Comparison of ENCODE assay signal across 17 cellular contexts in genomic region chr22:29006346-29006745, GRCh38. TPM values are rescaled to one million over a fixed set of nuclear protein-coding genes. Genes with fewer than 3 reads are reported as not detected.
DNase-seq lines count a peak whose midpoint lies in the region; ATAC-seq and TF ChIP-seq lines count a peak whose summit lies in the region.
"Had no signal": no experiment of that assay in that cellular context is flagged by ENCODE, and none has a peak within 500 bp of the region (broad histone marks: within the 10 kb centered on the region; RNA-seq: fewer than 3 reads in every experiment).

No MANE protein-coding gene starts in this region.

- no peak for TF ChIP-seq POLR2A in esophagus muscularis mucosa (IDR thresholded peaks at IDR 0.05; ENCODE audit: low read depth)
- no peak for TF ChIP-seq POLR2A in tibial nerve (IDR thresholded peaks at IDR 0.05)

- H3K4me1 Mint-ChIP-seq in endodermal cell, result peaks cover 53% of the 10 kb centered on the region
- peaks cover 65% of the 10 kb centered on the region for H3K4me1 Mint-ChIP-seq in neural crest cell
- H3K4me1 Mint-ChIP-seq: CD8-positive, alpha-beta memory T cell had no signal

- intact Hi-C loops in left ventricle myocardium superior (cut with micrococcal nuclease), result no loop called here
- intact Hi-C loops in esophagus muscularis mucosa (cut with DNase I), result no loop called here

- H3K9ac ChIP-seq in endodermal cell (ENCODE audit: extremely low read depth, low read length, poor library complexity, severe bottlenecking), result no peak overlapping the region
- H3K9ac ChIP-seq: BLaER1, GM23248 had no signal

- peak overlapping the region; percentile 86 for H3K27ac ChIP-seq in cardiac muscle cell
- peak overlapping the region; percentile 99 for H3K27ac ChIP-seq in endodermal cell (ENCODE audit: low read depth, low read length)
- H3K27ac ChIP-seq in esophagus muscularis mucosa (replicated peaks in 1 of 4), result no peak overlapping the region
- no peak overlapping the region for H3K27ac ChIP-seq in tibial nerve
- H3K27ac ChIP-seq: 22Rv1, BLaER1, GM23248, HL-60 had no signal

- H3K27me3 ChIP-seq in cardiac muscle cell (no peaks in the 10 kb centered on the region), endodermal cell (ENCODE audit: control insufficient read depth, insufficient read depth, low read length, poor library complexity, severe bottlenecking) (no peaks in the 10 kb centered on the region), esophagus muscularis mucosa (no peaks in the 10 kb centered on the region), tibial nerve (no peaks in the 10 kb centered on the region)

- H3K27ac Mint-ChIP-seq in endodermal cell (peak overlapping the region; percentile 64), neural crest cell (ENCODE audit: unreplicated experiment) (no peak overlapping the region)

- TF ChIP-seq CTCF in cardiac muscle cell (IDR thresholded peaks at IDR 0.05; ENCODE audit: low read depth, low read length), result no peak
- no peak for TF ChIP-seq CTCF in endodermal cell (conservative IDR thresholded peaks at IDR 0.05)
- TF ChIP-seq CTCF in neural crest cell (conservative IDR thresholded peaks at IDR 0.05), result no peak
- TF ChIP-seq CTCF in esophagus muscularis mucosa (IDR thresholded peaks at IDR 0.05), result no peak
- no peak for TF ChIP-seq CTCF in tibial nerve (IDR thresholded peaks at IDR 0.05)

- TF ChIP-seq EP300 in esophagus muscularis mucosa (IDR thresholded peaks at IDR 0.05), result no peak
- no peak for TF ChIP-seq EP300 in tibial nerve (IDR thresholded peaks at IDR 0.05)

- no peak for ATAC-seq in left ventricle myocardium superior
- ATAC-seq in HG03378 (IDR thresholded peaks at IDR 0.05; ENCODE audit: unreplicated experiment), result no peak

- WGBS in endodermal cell (ENCODE audit: insufficient coverage in 1 of 2, insufficient read length in 1 of 2), 2 experiments, result 68 to 75% methylated on average over 4 to 8 of the region's 8 CpGs
- WGBS in esophagus muscularis mucosa, result 84% methylated on average over 8 of the region's 8 CpGs
- 89 to 90% methylated on average over 8 of the region's 8 CpGs for WGBS in tibial nerve, 2 donors

- no peaks in the 10 kb centered on the region for H3K36me3 ChIP-seq in cardiac muscle cell
- H3K36me3 ChIP-seq in endodermal cell (ENCODE audit: control insufficient read depth, insufficient read depth, low read length), result no peaks in the 10 kb centered on the region
- H3K36me3 ChIP-seq in esophagus muscularis mucosa, result no peaks in the 10 kb centered on the region
- H3K36me3 ChIP-seq in tibial nerve, result no peaks in the 10 kb centered on the region
- H3K36me3 ChIP-seq: BLaER1 had no signal

- H3K4me3 Mint-ChIP-seq in endodermal cell (no peak overlapping the region), neural crest cell (peak overlapping the region; percentile 41)
- H3K4me3 Mint-ChIP-seq: CD8-positive, alpha-beta memory T cell had no signal

- H3K9me3 Mint-ChIP-seq in endodermal cell, result no peaks in the 10 kb centered on the region
- H3K9me3 Mint-ChIP-seq in neural crest cell, result no peaks in the 10 kb centered on the region
- H3K9me3 Mint-ChIP-seq: CD8-positive, alpha-beta memory T cell had no signal

- H3K9me3 ChIP-seq in cardiac muscle cell (ENCODE audit: low read depth) (no peaks in the 10 kb centered on the region), endodermal cell (ENCODE audit: control insufficient read depth, low read length) (no peaks in the 10 kb centered on the region), esophagus muscularis mucosa (no peaks in the 10 kb centered on the region), tibial nerve (no peaks in the 10 kb centered on the region)
- H3K9me3 ChIP-seq: BLaER1 had no signal

- H3K4me1 ChIP-seq in cardiac muscle cell (ENCODE audit: low read depth) (peaks cover 78% of the 10 kb centered on the region), endodermal cell (ENCODE audit: control insufficient read depth, insufficient read depth, low read length) (peaks cover 21% of the 10 kb centered on the region), esophagus muscularis mucosa (peaks cover 19 to 30% (median 23%) of the 10 kb centered on the region in 4 donors), tibial nerve (peaks cover 0 to 30% (median 2%) of the 10 kb centered on the region in 4 donors)

- H3K36me3 Mint-ChIP-seq in endodermal cell (ENCODE audit: low read depth) (peaks cover 2% of the 10 kb centered on the region), neural crest cell (ENCODE audit: low read depth) (peaks cover 3% of the 10 kb centered on the region)
- H3K36me3 Mint-ChIP-seq: CD8-positive, alpha-beta memory T cell had no signal

- DNase-seq in cardiac muscle cell (ENCODE audit: low read depth in 1 of 2, low spot score in 1 of 2), result no peak
- no peak for DNase-seq in left ventricle myocardium superior
- DNase-seq in endodermal cell, result peak; percentile 64
- no peak for DNase-seq in neural crest cell (ENCODE audit: low read depth, low spot score)
- DNase-seq in esophagus muscularis mucosa (ENCODE audit: extremely low spot score), result no peak
- DNase-seq in stimulated activated CD4-positive, alpha-beta T cell treated with anti-CD3 and anti-CD28 coated beads, Interleukin-12 subunit alpha, Interleukin-12 subunit beta, amount 100 ng/mL, for 4 hours, result no peak
- no peak for DNase-seq in tibial nerve (ENCODE audit: low spot score in 2 of 2)
- DNase-seq: AML-193; CD8-positive, alpha-beta memory T cell; GM23248; H7 had no signal

- H3K4me3 ChIP-seq in cardiac muscle cell (no peak overlapping the region), endodermal cell (ENCODE audit: low read length) (peak overlapping the region; percentile 36), esophagus muscularis mucosa (no peak overlapping the region), tibial nerve (no peak overlapping the region)
- H3K4me3 ChIP-seq: BLaER1, GM23248 had no signal

- H3K27me3 Mint-ChIP-seq in endodermal cell (ENCODE audit: insufficient read depth), result no peaks in the 10 kb centered on the region
- no peaks in the 10 kb centered on the region for H3K27me3 Mint-ChIP-seq in neural crest cell (ENCODE audit: low read depth)

RNA-seq across cellular contexts. Expression of gene C22orf31, which starts 55.3 kb away (rescaled TPM):
- not detected in 2 replicates for total RNA-seq in cardiac muscle cell
- polyA plus RNA-seq in cardiac muscle cell, result not detected in 2 replicates
- total RNA-seq in left ventricle myocardium superior, result not detected
- not detected for total RNA-seq in endodermal cell
- not detected for polyA plus RNA-seq in endodermal cell (2013, experiment 1 of 2)
- not detected for polyA plus RNA-seq in endodermal cell (2013, experiment 2 of 2)
- total RNA-seq in neural crest cell, result not detected in 2 replicates
- not detected for total RNA-seq in esophagus muscularis mucosa
- total RNA-seq in tibial nerve, result not detected
- total RNA-seq: A673; CD8-positive, alpha-beta memory T cell; Daoy; GM23248; H7 had no signal
- polyA plus RNA-seq: CD8-positive, alpha-beta memory T cell; GM23248 had no signal

Comparison
In these comparisons a context has a peak if more than half of its experiments do, and no peak if none do; other contexts are left out.
1. H3K27ac ChIP-seq: peak in cardiac muscle cell (single experiment) and endodermal cell (single experiment); none in esophagus muscularis mucosa (0 of 4) and tibial nerve (0 of 4).